15 cellular contexts compared by ENCODE assay signal in genomic region chr22:32482708-32483107, GRCh38. TPM values are rescaled to one million over a fixed set of nuclear protein-coding genes. Genes with fewer than 3 reads are reported as not detected.
DNase-seq lines count a peak whose midpoint lies in the region; ATAC-seq, FAIRE-seq and TF ChIP-seq lines count a peak whose summit lies in the region.
"Had no signal": no experiment of that assay in that cellular context is flagged by ENCODE, and none has a peak within 500 bp of the region (broad histone marks: within the 10 kb centered on the region; RNA-seq: fewer than 3 reads in every experiment).

No MANE protein-coding gene starts in this region.

- intact Hi-C loops in OCI-LY7 (cut with micrococcal nuclease; ENCODE audit: unreplicated experiment) = no loop called here
- intact Hi-C loops in naive thymus-derived CD4-positive, alpha-beta T cell (cut with micrococcal nuclease) = no loop called here

- CTCF ChIA-PET in OCI-LY7 (lab: Charles Lee; ENCODE audit: unreplicated experiment) = no interaction called here
- CTCF ChIA-PET in naive thymus-derived CD4-positive, alpha-beta T cell (lab: Charles Lee) = no interaction called here

- DNase-seq in CD1c-positive myeloid dendritic cell (ENCODE audit: extremely low spot score) (peak; percentile 7), RCC 7860 (ENCODE audit: low spot score) (peak; percentile 25), OCI-LY7 (ENCODE audit: low spot score) (no peak), cortex of kidney (lab: John Stamatoyannopoulos, UW) (no peak), NCI-H446 treated with DMSO at 0.1 percent for 48 hours (lab: John Stamatoyannopoulos, UW) (no peak)
- no peak for DNase-seq in naive thymus-derived CD4-positive, alpha-beta T cell
- DNase-seq: EL, NCI-H2029 treated with DMSO at 0.1 percent for 48 hours, T1000 had no signal

- peaks cover 8 to 41% (median 25%) of the 10 kb centered on the region in 7 donors for H3K4me1 Mint-ChIP-seq in naive thymus-derived CD4-positive, alpha-beta T cell
- H3K4me1 Mint-ChIP-seq: GM23338 had no signal

- H3K36me3 ChIP-seq in OCI-LY7 (ENCODE audit: insufficient read depth, low read length) = peaks cover 76% of the 10 kb centered on the region
- H3K36me3 ChIP-seq in naive thymus-derived CD4-positive, alpha-beta T cell (ENCODE audit: control insufficient read depth in 2 of 3, insufficient read depth in 3 of 3, low read length in 3 of 3) = peaks cover 0 to 43% (median 7%) of the 10 kb centered on the region in 3 experiments

- no peaks in the 10 kb centered on the region for H3K27me3 Mint-ChIP-seq in naive thymus-derived CD4-positive, alpha-beta T cell

- no peak for TF ChIP-seq CTCF in OCI-LY7 (conservative IDR thresholded peaks at IDR 0.05; ENCODE audit: low read length)

- H3K27ac ChIP-seq in OCI-LY7 (ENCODE audit: low read depth, low read length, poor library complexity, severe bottlenecking) = no peak overlapping the region
- no peak overlapping the region for H3K27ac ChIP-seq in naive thymus-derived CD4-positive, alpha-beta T cell (ENCODE audit: low read depth, low read length)
- H3K27ac ChIP-seq: BLaER1 had no signal

- no peak overlapping the region for H3K27ac Mint-ChIP-seq in naive thymus-derived CD4-positive, alpha-beta T cell
- H3K27ac Mint-ChIP-seq: GM23338 had no signal

- H4K20me1 ChIP-seq in OCI-LY7 (ENCODE audit: insufficient read depth, low read length) = peaks cover 14% of the 10 kb centered on the region

- peaks cover 0 to 1% (median 0%) of the 10 kb centered on the region in 11 donors for H3K9me3 Mint-ChIP-seq in naive thymus-derived CD4-positive, alpha-beta T cell
- H3K9me3 Mint-ChIP-seq: GM23338 had no signal

- no peak overlapping the region for H3K4me3 ChIP-seq in OCI-LY7 (ENCODE audit: low read depth, low read length, poor library complexity, severe bottlenecking)
- H3K4me3 ChIP-seq in naive thymus-derived CD4-positive, alpha-beta T cell (ENCODE audit: low read length) = no peak overlapping the region
- H3K4me3 ChIP-seq: BLaER1, GM23338 had no signal

- no peak overlapping the region for H3K4me2 ChIP-seq in OCI-LY7 (ENCODE audit: low read length)
- H3K4me2 ChIP-seq: BLaER1, GM23338 had no signal

- H3K36me3 Mint-ChIP-seq in naive thymus-derived CD4-positive, alpha-beta T cell = peaks cover 4 to 30% (median 7%) of the 10 kb centered on the region in 5 donors

- ATAC-seq in GM18870 (IDR thresholded peaks at IDR 0.05; ENCODE audit: unreplicated experiment) (peak; percentile 47), esophagus mucosa (peak; percentile 29)
- ATAC-seq in naive thymus-derived CD4-positive, alpha-beta T cell = no peak
- ATAC-seq: GM23338, sciatic nerve had no signal

- no peak overlapping the region for H3K4me3 Mint-ChIP-seq in naive thymus-derived CD4-positive, alpha-beta T cell
- H3K4me3 Mint-ChIP-seq: GM23338 had no signal

- no peak for FAIRE-seq in RCC 7860 (lab: Jason Lieb, UNC)

- H3K4me1 ChIP-seq in OCI-LY7 (ENCODE audit: insufficient read depth, low read length, poor library complexity, severe bottlenecking) = peaks cover 10% of the 10 kb centered on the region
- peaks cover 11 to 12% of the 10 kb centered on the region in 2 donors for H3K4me1 ChIP-seq in naive thymus-derived CD4-positive, alpha-beta T cell (ENCODE audit: control insufficient read depth in 2 of 2, insufficient read depth in 2 of 2, low read length in 2 of 2)

- H3K27me3 ChIP-seq in naive thymus-derived CD4-positive, alpha-beta T cell (ENCODE audit: control insufficient read depth in 2 of 2, insufficient read depth in 2 of 2, low read length in 2 of 2) = no peaks in the 10 kb centered on the region
- H3K27me3 ChIP-seq: BLaER1 had no signal

- peaks cover 57% of the 10 kb centered on the region for H3K79me2 ChIP-seq in OCI-LY7 (ENCODE audit: insufficient read depth, low read depth, low read length)

- H3K9me3 ChIP-seq in OCI-LY7 (ENCODE audit: low read length) = no peaks in the 10 kb centered on the region
- no peaks in the 10 kb centered on the region for H3K9me3 ChIP-seq in naive thymus-derived CD4-positive, alpha-beta T cell (ENCODE audit: control insufficient read depth in 2 of 3, low read length in 3 of 3)
- H3K9me3 ChIP-seq: BLaER1 had no signal

- H3K9me2 ChIP-seq in OCI-LY7 (ENCODE audit: insufficient read depth, low read length) = no peaks in the 10 kb centered on the region

- POLR2A ChIA-PET in OCI-LY7 (lab: Charles Lee) = interaction anchor here (1.0 kb wide), 1 partner anchor 181 kb away, joined by 3 read pairs; no protein-coding TSS in a partner anchor
- POLR2A ChIA-PET in naive thymus-derived CD4-positive, alpha-beta T cell (lab: Charles Lee) = interaction anchor here (0.6 kb wide), 1 partner anchor 1185 kb away, joined by 3 read pairs; no protein-coding TSS in a partner anchor

- BruUV-seq in OCI-LY7 (replicated peaks; lab: Mats Ljungman, UMichigan) = no TSS peak

- H2AFZ ChIP-seq in OCI-LY7 (ENCODE audit: low read length) = no peak overlapping the region
- H2AFZ ChIP-seq: GM23338 had no signal

RNA-seq across cellular contexts. Expression of gene FBXO7, which starts 8.1 kb away (rescaled TPM):
- total RNA-seq in esophagus mucosa (41.6 TPM), OCI-LY7 (2022) (81.9 and 91.1 TPM in 2 replicates)
- 62.1 and 73.8 TPM in 2 replicates for total RNA-seq in OCI-LY7 (2014; rRNA removed; shearing (Covaris generic))
- 100 to 1,000 TPM in 2 of 5 experiments, 10 to 100 TPM in 3; 86.4 to 120 (median 98.2) TPM for total RNA-seq in naive thymus-derived CD4-positive, alpha-beta T cell
- 100 to 1,000 TPM; 120 to 160 TPM for polyA plus RNA-seq in naive thymus-derived CD4-positive, alpha-beta T cell

RNA-seq across cellular contexts. Expression of gene BPIFC, which starts 18.5 kb away (rescaled TPM):
- not detected for total RNA-seq in esophagus mucosa
- total RNA-seq in OCI-LY7 (2014; rRNA removed; shearing (Covaris generic)) = not detected in 2 replicates
- total RNA-seq in OCI-LY7 (2022) = not detected in 2 replicates
- total RNA-seq in naive thymus-derived CD4-positive, alpha-beta T cell = not detected
- not detected for polyA plus RNA-seq in naive thymus-derived CD4-positive, alpha-beta T cell
- total RNA-seq: GM23338, kidney epithelial cell, sciatic nerve had no signal
- polyA plus RNA-seq: GM23338 had no signal

Comparison
In these comparisons a context has a peak if more than half of its experiments do, and no peak if none do; other contexts are left out.
1. DNase-seq: peak in CD1c-positive myeloid dendritic cell (single experiment) and RCC 7860 (single experiment); none in OCI-LY7 (single experiment), naive thymus-derived CD4-positive, alpha-beta T cell (0 of 9), cortex of kidney (single experiment) and NCI-H446 treated with DMSO at 0.1 percent for 48 hours (single experiment).